ENCODE assay signal across 1 cellular context in the genomic region with DNA sequence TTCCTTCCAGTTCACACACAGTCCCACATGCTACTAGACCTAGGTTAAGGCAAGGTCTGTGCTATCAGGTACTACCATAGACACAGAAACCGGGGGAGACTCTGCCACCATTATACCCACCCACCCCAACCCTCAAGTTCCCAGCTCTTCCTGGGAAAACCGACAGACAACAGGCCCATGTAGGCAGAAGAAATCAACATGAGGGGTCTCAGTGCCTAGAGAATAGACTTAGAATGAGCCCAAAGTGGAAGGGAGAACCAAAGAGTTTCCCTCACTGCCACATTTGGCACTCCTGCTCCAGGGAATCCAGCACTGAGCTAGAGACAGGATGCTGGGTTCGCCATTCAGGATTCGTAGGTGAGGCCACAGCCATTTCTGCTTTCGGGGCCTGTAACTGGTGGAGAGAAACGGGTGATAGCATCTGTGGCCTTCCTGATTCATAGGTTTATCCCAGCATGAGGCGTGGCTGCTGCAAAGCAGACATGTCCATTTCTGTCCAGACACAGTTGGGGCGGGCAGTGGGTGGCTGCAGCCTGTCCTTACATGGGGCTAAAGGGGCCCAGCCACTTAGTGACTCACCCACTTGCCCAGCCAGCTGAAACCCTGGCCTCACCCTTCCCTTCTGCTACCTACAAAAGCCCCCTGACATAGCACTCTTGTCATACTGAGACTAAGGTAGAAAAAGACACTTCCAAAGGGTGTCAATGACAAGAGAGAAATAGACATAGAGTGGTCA.
TF ChIP-seq lines count a peak whose summit lies in the region.

No MANE protein-coding gene starts in this region.

TF ChIP-seq in GM12878, 131 proteins besides CTCF, POLR2A, EP300 and RAD21 (continued from another document and continues in another):
- TF ChIP-seq, protein P1, sequence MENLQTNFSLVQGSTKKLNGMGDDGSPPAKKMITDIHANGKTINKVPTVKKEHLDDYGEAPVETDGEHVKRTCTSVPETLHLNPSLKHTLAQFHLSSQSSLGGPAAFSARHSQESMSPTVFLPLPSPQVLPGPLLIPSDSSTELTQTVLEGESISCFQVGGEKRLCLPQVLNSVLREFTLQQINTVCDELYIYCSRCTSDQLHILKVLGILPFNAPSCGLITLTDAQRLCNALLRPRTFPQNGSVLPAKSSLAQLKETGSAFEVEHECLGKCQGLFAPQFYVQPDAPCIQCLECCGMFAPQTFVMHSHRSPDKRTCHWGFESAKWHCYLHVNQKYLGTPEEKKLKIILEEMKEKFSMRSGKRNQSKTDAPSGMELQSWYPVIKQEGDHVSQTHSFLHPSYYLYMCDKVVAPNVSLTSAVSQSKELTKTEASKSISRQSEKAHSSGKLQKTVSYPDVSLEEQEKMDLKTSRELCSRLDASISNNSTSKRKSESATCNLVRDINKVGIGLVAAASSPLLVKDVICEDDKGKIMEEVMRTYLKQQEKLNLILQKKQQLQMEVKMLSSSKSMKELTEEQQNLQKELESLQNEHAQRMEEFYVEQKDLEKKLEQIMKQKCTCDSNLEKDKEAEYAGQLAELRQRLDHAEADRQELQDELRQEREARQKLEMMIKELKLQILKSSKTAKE (IDR thresholded peaks at IDR 0.05; ENCODE audit: low read depth, poor library complexity, severe bottlenecking): peak; percentile 94
- TF ChIP-seq RAD51 (IDR thresholded peaks at IDR 0.05): no peak
- peak; percentile 89 for TF ChIP-seq EED (IDR thresholded peaks at IDR 0.05; ENCODE audit: low read depth)
- no peak for TF ChIP-seq TARDBP (IDR thresholded peaks at IDR 0.05; ENCODE audit: borderline replicate concordance)
- TF ChIP-seq ZNF274 (IDR thresholded peaks at IDR 0.05; ENCODE audit: insufficient read depth, insufficient read length): no peak
- no peak for TF ChIP-seq ZBTB33 (IDR thresholded peaks at IDR 0.05)
- TF ChIP-seq FOS (IDR thresholded peaks at IDR 0.05; ENCODE audit: borderline replicate concordance, extremely low read depth, insufficient read length): no peak
- TF ChIP-seq DPF2 (IDR thresholded peaks at IDR 0.05): peak; percentile 92
- no peak for TF ChIP-seq PAX8 (IDR thresholded peaks at IDR 0.05)
- TF ChIP-seq CHD4 (IDR thresholded peaks at IDR 0.05): no peak
- TF ChIP-seq YY1 (IDR thresholded peaks at IDR 0.05; ENCODE audit: low read depth, low read length): peak; percentile 85
- TF ChIP-seq, protein P2, sequence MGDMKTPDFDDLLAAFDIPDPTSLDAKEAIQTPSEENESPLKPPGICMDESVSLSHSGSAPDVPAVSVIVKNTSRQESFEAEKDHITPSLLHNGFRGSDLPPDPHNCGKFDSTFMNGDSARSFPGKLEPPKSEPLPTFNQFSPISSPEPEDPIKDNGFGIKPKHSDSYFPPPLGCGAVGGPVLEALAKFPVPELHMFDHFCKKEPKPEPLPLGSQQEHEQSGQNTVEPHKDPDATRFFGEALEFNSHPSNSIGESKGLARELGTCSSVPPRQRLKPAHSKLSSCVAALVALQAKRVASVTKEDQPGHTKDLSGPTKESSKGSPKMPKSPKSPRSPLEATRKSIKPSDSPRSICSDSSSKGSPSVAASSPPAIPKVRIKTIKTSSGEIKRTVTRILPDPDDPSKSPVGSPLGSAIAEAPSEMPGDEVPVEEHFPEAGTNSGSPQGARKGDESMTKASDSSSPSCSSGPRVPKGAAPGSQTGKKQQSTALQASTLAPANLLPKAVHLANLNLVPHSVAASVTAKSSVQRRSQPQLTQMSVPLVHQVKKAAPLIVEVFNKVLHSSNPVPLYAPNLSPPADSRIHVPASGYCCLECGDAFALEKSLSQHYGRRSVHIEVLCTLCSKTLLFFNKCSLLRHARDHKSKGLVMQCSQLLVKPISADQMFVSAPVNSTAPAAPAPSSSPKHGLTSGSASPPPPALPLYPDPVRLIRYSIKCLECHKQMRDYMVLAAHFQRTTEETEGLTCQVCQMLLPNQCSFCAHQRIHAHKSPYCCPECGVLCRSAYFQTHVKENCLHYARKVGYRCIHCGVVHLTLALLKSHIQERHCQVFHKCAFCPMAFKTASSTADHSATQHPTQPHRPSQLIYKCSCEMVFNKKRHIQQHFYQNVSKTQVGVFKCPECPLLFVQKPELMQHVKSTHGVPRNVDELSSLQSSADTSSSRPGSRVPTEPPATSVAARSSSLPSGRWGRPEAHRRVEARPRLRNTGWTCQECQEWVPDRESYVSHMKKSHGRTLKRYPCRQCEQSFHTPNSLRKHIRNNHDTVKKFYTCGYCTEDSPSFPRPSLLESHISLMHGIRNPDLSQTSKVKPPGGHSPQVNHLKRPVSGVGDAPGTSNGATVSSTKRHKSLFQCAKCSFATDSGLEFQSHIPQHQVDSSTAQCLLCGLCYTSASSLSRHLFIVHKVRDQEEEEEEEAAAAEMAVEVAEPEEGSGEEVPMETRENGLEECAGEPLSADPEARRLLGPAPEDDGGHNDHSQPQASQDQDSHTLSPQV (IDR thresholded peaks at IDR 0.05): peak; percentile 49; the same call in 1 of the 2 replicates
- TF ChIP-seq TBL1XR1 (IDR thresholded peaks at IDR 0.05; ENCODE audit: low read depth, low read length): peak; percentile 82; the same call in 1 of the 2 replicates
- TF ChIP-seq NRF1 (conservative IDR thresholded peaks at IDR 0.05; ENCODE audit: low read depth, low read length): no peak
- no peak for TF ChIP-seq STAT1 (conservative IDR thresholded peaks at IDR 0.05)
- TF ChIP-seq KDM1A (IDR thresholded peaks at IDR 0.05; ENCODE audit: borderline replicate concordance): no peak
- no peak for TF ChIP-seq ZNF217 (IDR thresholded peaks at IDR 0.05)
- TF ChIP-seq HSF1 (IDR thresholded peaks at IDR 0.05; ENCODE audit: low read depth, low read length): no peak
- TF ChIP-seq, protein P3, sequence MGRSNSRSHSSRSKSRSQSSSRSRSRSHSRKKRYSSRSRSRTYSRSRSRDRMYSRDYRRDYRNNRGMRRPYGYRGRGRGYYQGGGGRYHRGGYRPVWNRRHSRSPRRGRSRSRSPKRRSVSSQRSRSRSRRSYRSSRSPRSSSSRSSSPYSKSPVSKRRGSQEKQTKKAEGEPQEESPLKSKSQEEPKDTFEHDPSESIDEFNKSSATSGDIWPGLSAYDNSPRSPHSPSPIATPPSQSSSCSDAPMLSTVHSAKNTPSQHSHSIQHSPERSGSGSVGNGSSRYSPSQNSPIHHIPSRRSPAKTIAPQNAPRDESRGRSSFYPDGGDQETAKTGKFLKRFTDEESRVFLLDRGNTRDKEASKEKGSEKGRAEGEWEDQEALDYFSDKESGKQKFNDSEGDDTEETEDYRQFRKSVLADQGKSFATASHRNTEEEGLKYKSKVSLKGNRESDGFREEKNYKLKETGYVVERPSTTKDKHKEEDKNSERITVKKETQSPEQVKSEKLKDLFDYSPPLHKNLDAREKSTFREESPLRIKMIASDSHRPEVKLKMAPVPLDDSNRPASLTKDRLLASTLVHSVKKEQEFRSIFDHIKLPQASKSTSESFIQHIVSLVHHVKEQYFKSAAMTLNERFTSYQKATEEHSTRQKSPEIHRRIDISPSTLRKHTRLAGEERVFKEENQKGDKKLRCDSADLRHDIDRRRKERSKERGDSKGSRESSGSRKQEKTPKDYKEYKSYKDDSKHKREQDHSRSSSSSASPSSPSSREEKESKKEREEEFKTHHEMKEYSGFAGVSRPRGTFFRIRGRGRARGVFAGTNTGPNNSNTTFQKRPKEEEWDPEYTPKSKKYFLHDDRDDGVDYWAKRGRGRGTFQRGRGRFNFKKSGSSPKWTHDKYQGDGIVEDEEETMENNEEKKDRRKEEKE (IDR thresholded peaks at IDR 0.05): no peak
- TF ChIP-seq LARP7 (IDR thresholded peaks at IDR 0.05): no peak
- TF ChIP-seq SREBF2 (IDR thresholded peaks at IDR 0.05; ENCODE audit: low read length): no peak
- TF ChIP-seq MEF2A (IDR thresholded peaks at IDR 0.05; ENCODE audit: insufficient read depth, low read depth, low read length): peak; percentile 77
- no peak for TF ChIP-seq PRDM15 (CRISPR knock-in tag; IDR thresholded peaks at IDR 0.05)
- no peak for TF ChIP-seq HCFC1 (IDR thresholded peaks at IDR 0.05; ENCODE audit: low read length)
- TF ChIP-seq NFYA (IDR thresholded peaks at IDR 0.05; ENCODE audit: borderline replicate concordance, low read depth, low read length): no peak
- TF ChIP-seq POU2F2 (IDR thresholded peaks at IDR 0.05; ENCODE audit: borderline replicate concordance, low read depth, low read length): peak; percentile 24; the same call in 1 of the 3 replicates
- peak; percentile 76 for TF ChIP-seq JUND (IDR thresholded peaks at IDR 0.05; ENCODE audit: low read depth, low read length)
- peak in 1 of 2 experiments; percentile 82; a peak in 2 of 4 replicates for TF ChIP-seq ETV6 (conservative IDR thresholded peaks at IDR 0.05 in 1 of 2, IDR thresholded peaks at IDR 0.05 in 1 of 2; ENCODE audit: borderline replicate concordance in 1 of 2, low read depth in 1 of 2)
- TF ChIP-seq CUX1 (IDR thresholded peaks at IDR 0.05; ENCODE audit: insufficient replicate concordance, low read depth, low read length): peak; percentile 46
- peak; percentile 92 for TF ChIP-seq NR2F1 (conservative IDR thresholded peaks at IDR 0.05)
